In the genomic region with DNA sequence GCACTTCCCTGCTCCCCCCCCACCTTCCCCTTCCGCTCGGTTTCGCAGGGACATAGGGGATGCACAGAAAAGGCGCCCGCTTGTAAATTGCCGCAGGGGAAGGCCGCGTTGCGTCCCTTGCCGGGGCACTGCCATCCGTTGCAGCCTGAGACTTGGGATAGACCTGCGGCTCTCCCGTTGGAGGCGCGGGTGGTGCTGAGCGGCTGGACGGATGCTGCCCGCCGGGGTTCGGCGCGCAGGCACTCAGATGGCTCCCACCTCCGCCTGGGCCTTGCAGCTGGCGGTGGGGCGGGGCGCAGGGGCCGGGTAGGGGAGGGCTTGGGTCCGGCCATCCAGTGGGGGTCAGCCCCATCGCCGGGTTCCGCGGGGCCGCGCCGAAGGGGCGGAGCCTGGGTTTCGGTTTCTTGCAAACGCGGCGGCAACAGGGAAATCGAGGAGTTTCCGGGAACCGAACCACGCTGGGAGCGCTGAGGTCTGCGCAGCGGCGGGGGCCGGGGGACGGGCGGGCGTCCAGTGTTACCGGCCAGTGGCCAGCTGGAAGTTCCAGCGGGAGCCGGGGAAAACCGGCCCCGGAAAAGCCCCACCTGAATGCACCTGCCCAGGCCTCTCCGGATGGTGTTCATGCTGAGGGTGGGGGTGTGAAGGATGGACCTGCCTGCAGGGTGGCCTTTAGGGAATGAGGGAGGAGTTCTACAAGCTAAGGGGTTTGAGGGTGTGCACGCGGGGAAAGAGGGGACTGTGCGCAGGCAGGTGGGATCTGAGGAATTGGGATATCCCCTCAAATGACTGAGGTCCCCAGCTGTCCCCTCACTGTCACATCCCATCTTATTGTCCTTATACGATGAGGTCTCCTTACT, we compare ENCODE assay signal across 8 cellular contexts. TPM values are rescaled to one million over a fixed set of nuclear protein-coding genes. Genes with fewer than 3 reads are reported as not detected.
DNase-seq lines count a peak whose midpoint lies in the region; ATAC-seq and TF ChIP-seq lines count a peak whose summit lies in the region.

No MANE protein-coding gene starts in this region.

- TF ChIP-seq CTCF in HL-60 (IDR thresholded peaks at IDR 0.05; ENCODE audit: insufficient read depth, low read length) = no peak
- TF ChIP-seq CTCF in left ventricle myocardium inferior (IDR thresholded peaks at IDR 0.05; ENCODE audit: borderline replicate concordance) = no peak

- no peaks in the 10 kb centered on the region for H3K27me3 ChIP-seq in HL-60 (ENCODE audit: insufficient read depth, poor library complexity, severe bottlenecking)
- no peaks in the 10 kb centered on the region for H3K27me3 ChIP-seq in left ventricle myocardium inferior (ENCODE audit: low read depth)

- in situ Hi-C loops in SK-MEL-5 (cut with HindIII; ENCODE audit: low pct_unique_long_range_greater_than_20kb, low sequenced_read_pairs) = no loop called here

- ATAC-seq in GM19455 (IDR thresholded peaks at IDR 0.05; ENCODE audit: unreplicated experiment) = peak; percentile 57

- peak overlapping the region; percentile 84 for H3K27ac ChIP-seq in HL-60 (replicated peaks)
- peak overlapping the region; percentile 82 for H3K27ac ChIP-seq in angular gyrus (ENCODE audit: low read depth, low read length)
- peak overlapping the region; percentile 99 for H3K27ac ChIP-seq in left ventricle myocardium inferior (replicated peaks)

- H3K36me3 ChIP-seq in left ventricle myocardium inferior = no peaks in the 10 kb centered on the region

- intact Hi-C loops in left ventricle myocardium inferior (cut with micrococcal nuclease) = no loop called here

- H3K9me3 ChIP-seq in left ventricle myocardium inferior (replicated peaks) = no peaks in the 10 kb centered on the region

- H3K4me1 ChIP-seq in left ventricle myocardium inferior = peaks cover 67% of the 10 kb centered on the region

- DNase-seq in D341Med (ENCODE audit: low spot score) = peak; percentile 42
- DNase-seq in HL-60 (ENCODE audit: low read depth in 1 of 2, low spot score in 1 of 2) = peak in 1 of 2 experiments; percentile 61
- DNase-seq in SK-MEL-5 (ENCODE audit: low read depth, low spot score) = peak; percentile 51
- DNase-seq in left ventricle myocardium inferior = peak; percentile 93
- peak; percentile 51 for DNase-seq in pons (ENCODE audit: low spot score)
- no peak for DNase-seq in NCI-H2171 treated with DMSO at 0.1 percent for 48 hours (lab: John Stamatoyannopoulos, UW)

- H3K4me3 ChIP-seq in HL-60 (replicated peaks; ENCODE audit: insufficient read depth, low read length) = peak overlapping the region; percentile 54
- peak overlapping the region; percentile 77 for H3K4me3 ChIP-seq in left ventricle myocardium inferior

RNA-seq across cellular contexts. Expression of a gene that starts 6.3 kb away (rescaled TPM):
- 1.2 and 1.8 TPM in 2 replicates for total RNA-seq in SK-MEL-5 (2014; rRNA removed; shearing (Covaris generic))
- polyA plus RNA-seq in SK-MEL-5 (2015; cell fraction: cytosol; rRNA removed) = 6.4 and 6.7 TPM in 2 replicates
- 4.9 and 5.3 TPM in 2 replicates for polyA plus RNA-seq in SK-MEL-5 (2015; cell fraction: nucleus; rRNA removed)
- 10.9 TPM for total RNA-seq in left ventricle myocardium inferior

RNA-seq across cellular contexts. Expression of a gene that starts 46.5 kb away (rescaled TPM):
- total RNA-seq in SK-MEL-5 (2014; rRNA removed; shearing (Covaris generic)) = not detected in 2 replicates
- polyA plus RNA-seq in SK-MEL-5 (2015; cell fraction: cytosol; rRNA removed) = not detected in 2 replicates
- polyA plus RNA-seq in SK-MEL-5 (2015; cell fraction: nucleus; rRNA removed) = not detected in 2 replicates
- not detected for total RNA-seq in left ventricle myocardium inferior

RNA-seq across cellular contexts. Expression of a gene that starts 59.9 kb away (rescaled TPM):
- 24.5 and 27.8 TPM in 2 replicates for total RNA-seq in SK-MEL-5 (2014; rRNA removed; shearing (Covaris generic))
- polyA plus RNA-seq in SK-MEL-5 (2015; cell fraction: cytosol; rRNA removed) = 11.2 and 15.4 TPM in 2 replicates
- 25.1 and 39.2 TPM in 2 replicates for polyA plus RNA-seq in SK-MEL-5 (2015; cell fraction: nucleus; rRNA removed)
- total RNA-seq in left ventricle myocardium inferior = 33.4 TPM
